In the genomic region with DNA sequence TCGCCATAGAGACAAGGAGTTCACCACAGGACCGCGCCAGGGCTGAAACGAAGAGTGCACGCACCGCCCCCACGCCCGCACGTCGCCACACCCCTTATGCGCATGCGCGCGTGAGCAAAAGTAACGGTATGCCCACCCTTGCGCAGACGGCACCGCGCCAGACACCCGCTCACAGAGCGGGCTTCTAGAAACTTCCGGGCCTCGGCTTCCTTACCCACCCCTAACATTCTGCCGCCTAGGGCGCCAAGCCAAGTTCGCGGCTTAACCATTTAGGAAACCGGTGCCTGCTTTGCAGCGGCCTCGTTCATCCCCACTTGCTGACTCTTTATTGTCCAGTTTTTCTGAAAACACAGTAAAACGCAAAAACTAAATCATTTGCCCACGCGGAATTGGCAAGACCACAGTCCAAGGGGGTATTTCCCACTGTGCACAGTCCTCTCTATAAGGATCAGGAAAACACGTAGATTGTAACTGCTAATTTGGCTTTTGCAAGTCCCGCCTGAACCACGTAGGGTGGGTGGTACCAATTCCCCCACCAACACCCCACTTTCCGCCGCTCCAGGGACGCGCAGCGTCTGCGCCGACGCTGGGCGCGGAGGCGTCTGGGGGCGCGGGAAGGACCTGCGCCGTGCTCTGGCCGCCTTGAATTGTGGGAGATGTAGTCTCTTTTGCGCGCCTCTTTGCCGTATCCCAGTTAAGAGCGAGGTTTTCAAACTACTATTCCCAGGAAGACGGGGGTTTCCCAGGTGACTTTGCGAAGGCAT, we compare ENCODE assay signal across 1 cellular context.
TF ChIP-seq lines count a peak whose summit lies in the region.

A gene with protein sequence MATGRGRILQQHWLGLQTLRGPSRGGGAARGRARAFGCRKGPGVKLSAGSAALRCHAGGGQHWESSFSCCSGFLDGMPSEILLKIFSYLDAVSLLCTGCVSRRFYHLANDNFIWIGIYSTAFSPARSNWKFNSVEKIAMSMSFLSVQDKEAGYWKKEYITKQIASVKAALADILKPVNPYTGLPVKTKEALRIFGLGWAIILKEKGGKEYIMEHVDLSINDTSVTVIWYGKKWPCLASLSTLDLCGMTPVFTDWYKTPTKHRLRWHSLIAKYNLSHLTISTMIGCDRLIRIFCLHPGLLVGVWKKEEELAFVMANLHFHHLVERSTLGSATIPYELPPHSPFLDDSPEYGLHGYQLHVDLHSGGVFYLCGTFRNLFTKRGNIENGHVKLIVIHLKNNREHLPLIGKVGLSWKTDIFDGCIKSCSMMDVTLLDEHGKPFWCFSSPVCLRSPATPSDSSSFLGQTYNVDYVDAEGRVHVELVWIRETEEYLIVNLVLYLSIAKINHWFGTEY (minus strand): TSS at position 56 of the 764 bp plus-strand sequence. CDS start 49 bp downstream, at position 7.
A gene with protein sequence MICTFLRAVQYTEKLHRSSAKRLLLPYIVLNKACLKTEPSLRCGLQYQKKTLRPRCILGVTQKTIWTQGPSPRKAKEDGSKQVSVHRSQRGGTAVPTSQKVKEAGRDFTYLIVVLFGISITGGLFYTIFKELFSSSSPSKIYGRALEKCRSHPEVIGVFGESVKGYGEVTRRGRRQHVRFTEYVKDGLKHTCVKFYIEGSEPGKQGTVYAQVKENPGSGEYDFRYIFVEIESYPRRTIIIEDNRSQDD (plus strand): TSS at position 745 of the 764 bp plus-strand sequence. CDS start 286 bp downstream, outside the sequence.

TF ChIP-seq in liver, 16 proteins besides CTCF, POLR2A, EP300 and RAD21 (continued from another document):
- TF ChIP-seq, protein P1, sequence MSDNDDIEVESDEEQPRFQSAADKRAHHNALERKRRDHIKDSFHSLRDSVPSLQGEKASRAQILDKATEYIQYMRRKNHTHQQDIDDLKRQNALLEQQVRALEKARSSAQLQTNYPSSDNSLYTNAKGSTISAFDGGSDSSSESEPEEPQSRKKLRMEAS (IDR thresholded peaks at IDR 0.05) = peak; percentile 40
- no peak for TF ChIP-seq NR2F2 (IDR thresholded peaks at IDR 0.05)
- TF ChIP-seq, protein P2, sequence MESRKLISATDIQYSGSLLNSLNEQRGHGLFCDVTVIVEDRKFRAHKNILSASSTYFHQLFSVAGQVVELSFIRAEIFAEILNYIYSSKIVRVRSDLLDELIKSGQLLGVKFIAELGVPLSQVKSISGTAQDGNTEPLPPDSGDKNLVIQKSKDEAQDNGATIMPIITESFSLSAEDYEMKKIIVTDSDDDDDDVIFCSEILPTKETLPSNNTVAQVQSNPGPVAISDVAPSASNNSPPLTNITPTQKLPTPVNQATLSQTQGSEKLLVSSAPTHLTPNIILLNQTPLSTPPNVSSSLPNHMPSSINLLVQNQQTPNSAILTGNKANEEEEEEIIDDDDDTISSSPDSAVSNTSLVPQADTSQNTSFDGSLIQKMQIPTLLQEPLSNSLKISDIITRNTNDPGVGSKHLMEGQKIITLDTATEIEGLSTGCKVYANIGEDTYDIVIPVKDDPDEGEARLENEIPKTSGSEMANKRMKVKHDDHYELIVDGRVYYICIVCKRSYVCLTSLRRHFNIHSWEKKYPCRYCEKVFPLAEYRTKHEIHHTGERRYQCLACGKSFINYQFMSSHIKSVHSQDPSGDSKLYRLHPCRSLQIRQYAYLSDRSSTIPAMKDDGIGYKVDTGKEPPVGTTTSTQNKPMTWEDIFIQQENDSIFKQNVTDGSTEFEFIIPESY (IDR thresholded peaks at IDR 0.05) = peak; percentile 63
- no peak for TF ChIP-seq HNF4A (conservative IDR thresholded peaks at IDR 0.05)
- peak; percentile 81 for TF ChIP-seq SP1 (IDR thresholded peaks at IDR 0.05)
- TF ChIP-seq GABPA (IDR thresholded peaks at IDR 0.05 in 1 of 2, conservative IDR thresholded peaks at IDR 0.05 in 1 of 2) = peak in 1 of 2 donors; percentile 68
- TF ChIP-seq, protein P3, sequence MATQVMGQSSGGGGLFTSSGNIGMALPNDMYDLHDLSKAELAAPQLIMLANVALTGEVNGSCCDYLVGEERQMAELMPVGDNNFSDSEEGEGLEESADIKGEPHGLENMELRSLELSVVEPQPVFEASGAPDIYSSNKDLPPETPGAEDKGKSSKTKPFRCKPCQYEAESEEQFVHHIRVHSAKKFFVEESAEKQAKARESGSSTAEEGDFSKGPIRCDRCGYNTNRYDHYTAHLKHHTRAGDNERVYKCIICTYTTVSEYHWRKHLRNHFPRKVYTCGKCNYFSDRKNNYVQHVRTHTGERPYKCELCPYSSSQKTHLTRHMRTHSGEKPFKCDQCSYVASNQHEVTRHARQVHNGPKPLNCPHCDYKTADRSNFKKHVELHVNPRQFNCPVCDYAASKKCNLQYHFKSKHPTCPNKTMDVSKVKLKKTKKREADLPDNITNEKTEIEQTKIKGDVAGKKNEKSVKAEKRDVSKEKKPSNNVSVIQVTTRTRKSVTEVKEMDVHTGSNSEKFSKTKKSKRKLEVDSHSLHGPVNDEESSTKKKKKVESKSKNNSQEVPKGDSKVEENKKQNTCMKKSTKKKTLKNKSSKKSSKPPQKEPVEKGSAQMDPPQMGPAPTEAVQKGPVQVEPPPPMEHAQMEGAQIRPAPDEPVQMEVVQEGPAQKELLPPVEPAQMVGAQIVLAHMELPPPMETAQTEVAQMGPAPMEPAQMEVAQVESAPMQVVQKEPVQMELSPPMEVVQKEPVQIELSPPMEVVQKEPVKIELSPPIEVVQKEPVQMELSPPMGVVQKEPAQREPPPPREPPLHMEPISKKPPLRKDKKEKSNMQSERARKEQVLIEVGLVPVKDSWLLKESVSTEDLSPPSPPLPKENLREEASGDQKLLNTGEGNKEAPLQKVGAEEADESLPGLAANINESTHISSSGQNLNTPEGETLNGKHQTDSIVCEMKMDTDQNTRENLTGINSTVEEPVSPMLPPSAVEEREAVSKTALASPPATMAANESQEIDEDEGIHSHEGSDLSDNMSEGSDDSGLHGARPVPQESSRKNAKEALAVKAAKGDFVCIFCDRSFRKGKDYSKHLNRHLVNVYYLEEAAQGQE (IDR thresholded peaks at IDR 0.05) = peak; percentile 87
- TF ChIP-seq RXRA (IDR thresholded peaks at IDR 0.05) = no peak
- TF ChIP-seq JUND (IDR thresholded peaks at IDR 0.05) = peak in 1 of 2 donors; percentile 33
- TF ChIP-seq, protein P4, sequence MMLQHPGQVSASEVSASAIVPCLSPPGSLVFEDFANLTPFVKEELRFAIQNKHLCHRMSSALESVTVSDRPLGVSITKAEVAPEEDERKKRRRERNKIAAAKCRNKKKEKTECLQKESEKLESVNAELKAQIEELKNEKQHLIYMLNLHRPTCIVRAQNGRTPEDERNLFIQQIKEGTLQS (IDR thresholded peaks at IDR 0.05) = peak; percentile 45
- no peak for TF ChIP-seq HNF4G (IDR thresholded peaks at IDR 0.05)
